ENCODE assay signal across 1 cellular context in genomic region chr19:56252699-56253422, GRCh38.
A peak's percentile ranks its signal among the peaks of the same experiment; 100 is the strongest.
TF ChIP-seq lines count a peak whose summit lies in the region.

No MANE protein-coding gene starts in this region.

TF ChIP-seq in GM12878, 131 proteins besides CTCF, POLR2A, EP300 and RAD21 (continued from another document):
- no peak for TF ChIP-seq IRF5 (IDR thresholded peaks at IDR 0.05; ENCODE audit: borderline replicate concordance)
- TF ChIP-seq ZBED1 (IDR thresholded peaks at IDR 0.05; ENCODE audit: borderline replicate concordance), result no peak
- TF ChIP-seq GABPA (IDR thresholded peaks at IDR 0.05; ENCODE audit: low read depth), result no peak
- no peak for TF ChIP-seq TAF1 (IDR thresholded peaks at IDR 0.05; ENCODE audit: borderline replicate concordance, low read depth, low read length)
- no peak for TF ChIP-seq BACH1 (IDR thresholded peaks at IDR 0.05; ENCODE audit: borderline replicate concordance)
- no peak for TF ChIP-seq SIX5 (IDR thresholded peaks at IDR 0.05; ENCODE audit: low read depth, low read length, severe bottlenecking)
- no peak for TF ChIP-seq REST (IDR thresholded peaks at IDR 0.05; ENCODE audit: low read depth, low read length)
- TF ChIP-seq CEBPB (IDR thresholded peaks at IDR 0.05; ENCODE audit: borderline replicate concordance in 1 of 2, low read depth in 2 of 2, low read length in 2 of 2), result no peak
- 0 out of 2 replicates have a peak, but pooled peaks have one; percentile 21 for TF ChIP-seq FOXM1 (IDR thresholded peaks at IDR 0.05; ENCODE audit: low read depth, low read length)
- no peak for TF ChIP-seq SPI1 (IDR thresholded peaks at IDR 0.05; ENCODE audit: borderline replicate concordance, insufficient read depth, low read depth, low read length)
- TF ChIP-seq BCL3 (IDR thresholded peaks at IDR 0.05; ENCODE audit: borderline replicate concordance, insufficient read depth, low read depth, low read length, poor library complexity, severe bottlenecking), result no peak
- TF ChIP-seq MLLT1 (IDR thresholded peaks at IDR 0.05), result no peak
- no peak for TF ChIP-seq ZNF207 (IDR thresholded peaks at IDR 0.05; ENCODE audit: borderline replicate concordance)
- TF ChIP-seq ESRRA (IDR thresholded peaks at IDR 0.05; ENCODE audit: low read length), result no peak
- no peak for TF ChIP-seq KLF5 (IDR thresholded peaks at IDR 0.05; ENCODE audit: partially characterized antibody)
- TF ChIP-seq CBX3 (IDR thresholded peaks at IDR 0.05; ENCODE audit: borderline replicate concordance, low read depth), result no peak
- TF ChIP-seq NR2C2 (IDR thresholded peaks at IDR 0.05; ENCODE audit: borderline replicate concordance, control insufficient read depth, insufficient read length, low read depth), result no peak
- no peak for TF ChIP-seq POU2F2 (IDR thresholded peaks at IDR 0.05; ENCODE audit: borderline replicate concordance, low read depth, low read length)
- no peak for TF ChIP-seq HSF1 (IDR thresholded peaks at IDR 0.05; ENCODE audit: low read depth, low read length)
- TF ChIP-seq SMAD5 (IDR thresholded peaks at IDR 0.05; ENCODE audit: low read depth), result no peak
- no peak for TF ChIP-seq NR2C1 (IDR thresholded peaks at IDR 0.05)
- TF ChIP-seq ZBTB33 (IDR thresholded peaks at IDR 0.05), result peak; percentile 99
- no peak for TF ChIP-seq SREBF1 (IDR thresholded peaks at IDR 0.05; ENCODE audit: low read length)
